17 cellular contexts compared by ENCODE assay signal in genomic region chr4:173237152-173237551, GRCh38.
DNase-seq lines count a peak whose midpoint lies in the region; ATAC-seq and TF ChIP-seq lines count a peak whose summit lies in the region.
"Had no signal": no experiment of that assay in that cellular context is flagged by ENCODE, and none has a peak within 500 bp of the region (broad histone marks: within the 10 kb centered on the region; RNA-seq: fewer than 3 reads in every experiment).

No MANE protein-coding gene starts in this region.

- peak overlapping the region in 3 of 5 experiments; percentile 7 to 34 (median 33) for H3K4me3 Mint-ChIP-seq in brain
- H3K4me3 Mint-ChIP-seq: CD8-positive, alpha-beta T cell; naive B cell had no signal

- no peak for DNase-seq in GM12864 (ENCODE audit: low read depth)
- peak; percentile 10 for DNase-seq in M059J (ENCODE audit: low read depth)
- DNase-seq in retina, result peak; percentile 28
- DNase-seq in transverse colon, result no peak
- no peak for DNase-seq in right lobe of liver
- DNase-seq in NCI-H2029 (lab: John Stamatoyannopoulos, UW), result no peak
- DNase-seq: activated CD8-positive, alpha-beta memory T cell treated with anti-CD3 and anti-CD28 coated beads, Interleukin-2, amount 50 U/mL, for 48 hours; CD8-positive, alpha-beta T cell; HCEC 1CT; heart left ventricle; left cardiac atrium; MG63; naive B cell; right cardiac atrium; stimulated activated CD4-positive, alpha-beta T cell treated with anti-CD3 and anti-CD28 coated beads, Interleukin-2, amount 100 ng/mL, for 48 hours had no signal

- TF ChIP-seq EP300 in transverse colon (IDR thresholded peaks at IDR 0.05; ENCODE audit: low read depth), result no peak

- in situ Hi-C loops in transverse colon (cut with MboI; ENCODE audit: low pct_ligation_motif_present in 1 of 4, low pct_unique_long_range_greater_than_20kb in 1 of 4, low sequenced_read_pairs in 3 of 4), result loop anchor here in 1 of 4 donors (10.0 kb wide), 1 partner anchor 72 kb away; the partner anchor contains the start of gene GALNT7

- H3K27me3 ChIP-seq in transverse colon (no peaks in the 10 kb centered on the region), right lobe of liver (no peaks in the 10 kb centered on the region)
- H3K27me3 ChIP-seq: heart left ventricle, MG63 had no signal

- no peak for TF ChIP-seq POLR2A in transverse colon (IDR thresholded peaks at IDR 0.05)
- no peak for TF ChIP-seq POLR2A in right lobe of liver (IDR thresholded peaks at IDR 0.05)

- ATAC-seq in right lobe of liver, result no peak
- ATAC-seq: activated naive CD4-positive, alpha-beta T cell treated with anti-CD3 and anti-CD28 coated beads, Interleukin-2, amount 50 U/mL, for 72 hours; CD8-positive, alpha-beta T cell; heart left ventricle; right cardiac atrium had no signal

- H3K4me3 ChIP-seq in GM12864 (ENCODE audit: low read depth, low read length) (no peak overlapping the region), transverse colon (no peak overlapping the region), right lobe of liver (no peak overlapping the region)
- H3K4me3 ChIP-seq: heart left ventricle, MG63 had no signal

- no peaks in the 10 kb centered on the region for H3K36me3 ChIP-seq in transverse colon
- no peaks in the 10 kb centered on the region for H3K36me3 ChIP-seq in right lobe of liver
- H3K36me3 ChIP-seq: heart left ventricle, MG63 had no signal

- no peaks in the 10 kb centered on the region for H3K27me3 Mint-ChIP-seq in brain
- H3K27me3 Mint-ChIP-seq: naive B cell had no signal

- peak overlapping the region in 4 of 5 experiments; percentile 18 to 51 (median 29) for H3K27ac Mint-ChIP-seq in brain
- H3K27ac Mint-ChIP-seq: activated naive CD4-positive, alpha-beta T cell treated with anti-CD3 and anti-CD28 coated beads, Interleukin-2, amount 50 U/mL, for 72 hours; CD8-positive, alpha-beta T cell had no signal

- H3K36me3 Mint-ChIP-seq in brain, result peaks cover 4% of the 10 kb centered on the region
- H3K36me3 Mint-ChIP-seq: activated naive CD4-positive, alpha-beta T cell treated with anti-CD3 and anti-CD28 coated beads, Interleukin-2, amount 50 U/mL, for 72 hours had no signal

- peak overlapping the region in 1 of 4 donors; percentile 20 for H3K27ac ChIP-seq in transverse colon
- H3K27ac ChIP-seq in right lobe of liver, result no peak overlapping the region
- H3K27ac ChIP-seq: heart left ventricle had no signal

- TF ChIP-seq CTCF in GM12864 (IDR thresholded peaks at IDR 0.05; ENCODE audit: low read depth, low read length, missing control alignments), result peak; percentile 13
- TF ChIP-seq CTCF in brain (conservative IDR thresholded peaks at IDR 0.05), result no peak
- peak in 2 of 5 experiments; percentile 13 to 33 for TF ChIP-seq CTCF in transverse colon (IDR thresholded peaks at IDR 0.05)
- no peak for TF ChIP-seq CTCF in right lobe of liver (IDR thresholded peaks at IDR 0.05)

- no peaks in the 10 kb centered on the region for H3K9me3 Mint-ChIP-seq in brain
- H3K9me3 Mint-ChIP-seq: activated naive CD4-positive, alpha-beta T cell treated with anti-CD3 and anti-CD28 coated beads, Interleukin-2, amount 50 U/mL, for 72 hours; CD8-positive, alpha-beta T cell; naive B cell had no signal

- intact Hi-C loops in transverse colon (cut with DNase I; ENCODE audit: low total_unique reads), result no loop called here
- intact Hi-C loops in right lobe of liver (cut with DNase I), result no loop called here

- peaks cover 0 to 36% (median 10%) of the 10 kb centered on the region in 4 donors for H3K4me1 ChIP-seq in transverse colon
- H3K4me1 ChIP-seq in right lobe of liver, result no peaks in the 10 kb centered on the region

- 28 to 33% methylated on average over 2 of the region's 2 CpGs for WGBS in transverse colon (ENCODE audit: low coverage in 1 of 2), 2 donors
- 47% methylated on average over 2 of the region's 2 CpGs for WGBS in right lobe of liver (ENCODE audit: insufficient coverage, low coverage, low lambda C conversion rate, missing lambda C conversion rate)

- H3K9me3 ChIP-seq in transverse colon (no peaks in the 10 kb centered on the region), right lobe of liver (no peaks in the 10 kb centered on the region)
- H3K9me3 ChIP-seq: heart left ventricle, MG63 had no signal

- peaks cover 45% of the 10 kb centered on the region for H3K4me1 Mint-ChIP-seq in brain

Comparison
In these comparisons a context has a peak if more than half of its experiments do, and no peak if none do; other contexts are left out.
1. DNase-seq: peak in M059J (single experiment) and retina (single experiment); none in GM12864 (single experiment), transverse colon (single experiment), right lobe of liver (0 of 3) and NCI-H2029 (single experiment).